In genomic region chr10:23403719-23404118, GRCh38 we compare ENCODE assay signal across 25 cellular contexts. TPM values are rescaled to one million over a fixed set of nuclear protein-coding genes. Genes with fewer than 3 reads are reported as not detected.
"Had no signal": no experiment of that assay in that cellular context is flagged by ENCODE, and none has a peak within 500 bp of the region (broad histone marks: within the 10 kb centered on the region; RNA-seq: fewer than 3 reads in every experiment).

No MANE protein-coding gene starts in this region.

- H3K4me1 Mint-ChIP-seq: activated CD8-positive, alpha-beta memory T cell treated with anti-CD3 and anti-CD28 coated beads, Interleukin-2, amount 10 ng/mL, durations not matched to agents 7 days and 5 days; activated naive CD8-positive, alpha-beta T cell treated with anti-CD3 and anti-CD28 coated beads, Interleukin-2, amount 50 U/mL, for 24 hours had no signal

- H3K4me3 ChIP-seq: ascending aorta, body of pancreas, Peyer's patch had no signal

- H3K27me3 Mint-ChIP-seq: activated T-cell treated with anti-CD3 and anti-CD28 coated beads, Interleukin-2, amount 50 U/mL, for 24 hours had no signal

- H3K9me3 Mint-ChIP-seq: activated naive CD4-positive, alpha-beta T cell treated with anti-CD3 and anti-CD28 coated beads, Interleukin-2, amount 50 U/mL, for 72 hours; activated naive CD8-positive, alpha-beta T cell treated with anti-CD3 and anti-CD28 coated beads, Interleukin-2, amount 50 U/mL, for 24 hours; activated T-cell treated with anti-CD3 and anti-CD28 coated beads, Interleukin-2, amount 50 U/mL, for 24 hours; T-helper 1 cell treated with Interleukin-12 subunit alpha and Interleukin-12 subunit beta and Interleukin-4 antibody, amounts not matched to agents 30 μg/mL and 1 μg/mL, for 36 hours had no signal

- H3K4me3 Mint-ChIP-seq: activated CD8-positive, alpha-beta memory T cell treated with anti-CD3 and anti-CD28 coated beads, Interleukin-2, amount 10 ng/mL, durations not matched to agents 7 days and 5 days; activated naive CD8-positive, alpha-beta T cell treated with anti-CD3 and anti-CD28 coated beads, Interleukin-2, amount 50 U/mL, for 24 hours; activated T-cell treated with anti-CD3 and anti-CD28 coated beads, Interleukin-2, amount 50 U/mL, for 24 hours; T-helper 1 cell treated with Interleukin-12 subunit alpha and Interleukin-12 subunit beta and Interleukin-4 antibody, amounts not matched to agents 30 μg/mL and 1 μg/mL, for 36 hours had no signal

- DNase-seq: activated CD4-positive, alpha-beta T cell treated with anti-CD3 and anti-CD28 coated beads for 48 hours; activated CD4-positive, alpha-beta T cell treated with anti-CD3 and anti-CD28 coated beads, Interleukin-2, amount 50 U/mL, for 48 hours; activated CD4-positive, CD25-positive, alpha-beta regulatory T cell treated with anti-CD3 and anti-CD28 coated beads, Interleukin-2, amount 50 U/mL, for 72 hours; activated CD8-positive, alpha-beta memory T cell treated with anti-CD3 and anti-CD28 coated beads, Interleukin-2, amount 10 ng/mL, durations not matched to agents 7 days and 5 days; activated effector memory CD4-positive, alpha-beta T cell treated with anti-CD3 and anti-CD28 coated beads, Interleukin-2, amount 50 U/mL, for 16 hours; activated naive CD4-positive, alpha-beta T cell treated with Interleukin-2 at 50 U/mL for 16 hours; activated naive CD8-positive, alpha-beta T cell treated with anti-CD3 and anti-CD28 coated beads, Interleukin-2, amount 50 U/mL, for 24 hours; activated T-cell treated with anti-CD3 and anti-CD28 coated beads, Interleukin-2, amount 50 U/mL, for 24 hours; amniotic stem cell; MM.1S; NCI-H1105; NCI-H1436; NCI-H1694 treated with DMSO at 0.1 percent for 48 hours; NCI-H2081; NCI-H510A treated with DMSO at 0.1 percent for 48 hours; NCI-H69; Peyer's patch; SHP77 treated with DMSO at 0.1 percent for 48 hours had no signal

- H3K27ac ChIP-seq: ascending aorta, body of pancreas, Peyer's patch, RWPE1 had no signal

- H3K36me3 Mint-ChIP-seq: activated CD8-positive, alpha-beta memory T cell treated with anti-CD3 and anti-CD28 coated beads, Interleukin-2, amount 10 ng/mL, durations not matched to agents 7 days and 5 days; activated naive CD4-positive, alpha-beta T cell treated with anti-CD3 and anti-CD28 coated beads, Interleukin-2, amount 50 U/mL, for 72 hours had no signal

- H3K9me3 ChIP-seq: ascending aorta, Peyer's patch had no signal

- H3K27me3 ChIP-seq: ascending aorta, body of pancreas, Peyer's patch had no signal

- H3K4me1 ChIP-seq: ascending aorta, Peyer's patch had no signal

- H3K27ac Mint-ChIP-seq: activated CD8-positive, alpha-beta memory T cell treated with anti-CD3 and anti-CD28 coated beads, Interleukin-2, amount 10 ng/mL, durations not matched to agents 7 days and 5 days; activated naive CD4-positive, alpha-beta T cell treated with anti-CD3 and anti-CD28 coated beads, Interleukin-2, amount 50 U/mL, for 72 hours; activated naive CD8-positive, alpha-beta T cell treated with anti-CD3 and anti-CD28 coated beads, Interleukin-2, amount 50 U/mL, for 24 hours; activated T-cell treated with anti-CD3 and anti-CD28 coated beads, Interleukin-2, amount 50 U/mL, for 24 hours; T-helper 1 cell treated with Interleukin-12 subunit alpha and Interleukin-12 subunit beta and Interleukin-4 antibody, amounts not matched to agents 30 μg/mL and 1 μg/mL, for 36 hours had no signal

- ATAC-seq: activated CD8-positive, alpha-beta memory T cell treated with anti-CD3 and anti-CD28 coated beads, Interleukin-2, amount 10 ng/mL, durations not matched to agents 7 days and 5 days; activated naive CD4-positive, alpha-beta T cell treated with anti-CD3 and anti-CD28 coated beads, Interleukin-2, amount 50 U/mL, for 72 hours; activated naive CD8-positive, alpha-beta T cell treated with anti-CD3 and anti-CD28 coated beads, Interleukin-2, amount 50 U/mL, for 24 hours; body of pancreas had no signal

- H3K36me3 ChIP-seq: ascending aorta, Peyer's patch had no signal

RNA-seq across cellular contexts. Expression of gene C10orf67, which starts 59.1 kb away (rescaled TPM):
- total RNA-seq: ascending aorta, bronchial epithelial cell, SK-MEL-5 had no signal
